In the genomic region with DNA sequence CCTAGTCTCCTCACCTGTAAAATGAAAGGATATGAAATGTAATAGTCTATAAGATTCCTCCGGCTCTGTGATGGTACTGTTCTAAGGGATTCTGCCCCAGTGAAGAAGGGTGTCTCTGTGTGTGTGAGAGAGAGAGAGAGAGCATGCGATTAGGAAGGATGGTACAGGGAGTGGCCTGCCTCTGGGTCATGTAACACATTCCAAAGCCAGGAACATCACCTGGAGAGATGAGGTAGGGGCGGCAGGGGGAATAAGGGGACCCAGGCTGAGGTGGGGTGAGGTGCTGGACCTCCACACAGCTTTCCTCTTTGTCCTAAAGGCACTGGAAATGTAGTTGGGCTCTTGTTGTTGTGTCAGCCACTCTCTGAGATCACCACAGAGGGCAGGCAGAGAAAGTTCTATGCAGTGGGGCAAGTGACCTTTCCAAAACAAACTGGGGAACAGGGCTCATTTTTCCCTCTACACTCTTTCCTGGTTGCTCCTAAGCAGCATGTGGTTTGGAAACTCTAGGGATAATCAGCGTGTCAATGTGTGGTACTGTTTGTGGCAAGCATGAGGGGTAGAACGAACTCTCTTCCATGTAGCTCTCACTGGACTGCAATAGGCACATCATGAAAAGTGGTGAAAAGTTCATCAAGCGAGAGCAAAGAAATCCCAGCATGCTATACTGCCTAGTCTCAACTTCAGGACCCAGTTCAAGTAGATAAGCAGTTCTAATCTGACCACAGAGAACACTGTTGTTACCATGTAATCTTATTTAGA, we compare ENCODE assay signal across 21 cellular contexts.
"Had no signal": no experiment of that assay in that cellular context is flagged by ENCODE, and none has a peak within 500 bp of the region (broad histone marks: within the 10 kb centered on the region; RNA-seq: fewer than 3 reads in every experiment).

No MANE protein-coding gene starts in this region.

- H3K79me2 ChIP-seq: parathyroid adenoma had no signal

- H2AFZ ChIP-seq: parathyroid adenoma had no signal

- H3K4me3 ChIP-seq: lung, SK-N-MC had no signal

- H3K27ac ChIP-seq: foreskin keratinocyte, neutrophil, parathyroid adenoma, SK-N-MC had no signal

- H3K27me3 ChIP-seq: foreskin keratinocyte, neutrophil had no signal

- H3K4me1 ChIP-seq: foreskin keratinocyte, parathyroid adenoma had no signal

- H3K36me3 ChIP-seq: neutrophil had no signal

- H3K9ac ChIP-seq: parathyroid adenoma had no signal

- ATAC-seq: activated CD8-positive, alpha-beta T cell treated with anti-CD3 and anti-CD28 coated beads, Interleukin-2, amount 10 ng/mL, durations not matched to agents 7 days and 5 days; foreskin keratinocyte; stimulated activated naive CD8-positive, alpha-beta T cell treated with anti-CD3 and anti-CD28 coated beads, Interleukin-15, Interleukin-2, amounts not matched to agents 100 U/mL and 50 U/mL, for 24 hours had no signal

- H3K4me1 Mint-ChIP-seq: activated naive CD4-positive, alpha-beta T cell treated with anti-CD3 and anti-CD28 coated beads, Interleukin-2, amount 50 U/mL, for 24 hours; immature natural killer cell; naive B cell had no signal

- H3K9me3 Mint-ChIP-seq: activated naive CD4-positive, alpha-beta T cell treated with anti-CD3 and anti-CD28 coated beads, Interleukin-2, amount 50 U/mL, for 24 hours; immature natural killer cell had no signal

- H3K4me3 Mint-ChIP-seq: activated CD8-positive, alpha-beta T cell treated with anti-CD3 and anti-CD28 coated beads, Interleukin-2, amount 10 ng/mL, durations not matched to agents 7 days and 5 days; activated naive CD4-positive, alpha-beta T cell treated with anti-CD3 and anti-CD28 coated beads, Interleukin-2, amount 50 U/mL, for 24 hours; immature natural killer cell; naive B cell had no signal

- H3K27me3 Mint-ChIP-seq: activated naive CD4-positive, alpha-beta T cell treated with anti-CD3 and anti-CD28 coated beads, Interleukin-2, amount 50 U/mL, for 24 hours; naive B cell had no signal

- DNase-seq: activated CD4-positive, alpha-beta T cell treated with anti-CD3 and anti-CD28 coated beads for 1 hour; activated CD8-positive, alpha-beta memory T cell treated with anti-CD3 and anti-CD28 coated beads, Interleukin-2, amount 50 U/mL, for 4 hours; activated CD8-positive, alpha-beta T cell treated with anti-CD3 and anti-CD28 coated beads, Interleukin-2, amount 10 ng/mL, durations not matched to agents 7 days and 5 days; activated effector memory CD4-positive, alpha-beta T cell treated with anti-CD3 and anti-CD28 coated beads, Interleukin-2, amount 50 U/mL, for 16 hours; activated T-cell treated with anti-CD3 and anti-CD28 coated beads, Interleukin-2, amount 50 U/mL, for 48 hours; cerebellar nuclear complex; effector CD8-positive, alpha-beta T cell; foreskin keratinocyte; head of caudate nucleus; immature natural killer cell; naive B cell; stimulated activated CD4-positive, alpha-beta T cell treated with anti-CD3 and anti-CD28 coated beads, Interleukin-15, amount 100 ng/mL, for 24 hours; stimulated activated CD4-positive, alpha-beta T cell treated with anti-CD3 and anti-CD28 coated beads, Interleukin-4, amount 100 ng/mL, for 4 hours; stimulated activated CD8-positive, alpha-beta memory T cell treated with anti-CD3 and anti-CD28 coated beads, Interleukin-4, amount 100 ng/mL, for 48 hours; stimulated activated naive CD8-positive, alpha-beta T cell treated with anti-CD3 and anti-CD28 coated beads, Interleukin-15, Interleukin-2, amounts not matched to agents 100 U/mL and 50 U/mL, for 24 hours; T-helper 1 cell had no signal

- H3K27ac Mint-ChIP-seq: activated CD8-positive, alpha-beta T cell treated with anti-CD3 and anti-CD28 coated beads, Interleukin-2, amount 10 ng/mL, durations not matched to agents 7 days and 5 days; activated naive CD4-positive, alpha-beta T cell treated with anti-CD3 and anti-CD28 coated beads, Interleukin-2, amount 50 U/mL, for 24 hours; immature natural killer cell; naive B cell had no signal

- H3K9me3 ChIP-seq: neutrophil had no signal
